In genomic region chr22:39556970-39557811, GRCh38 we compare ENCODE assay signal across 8 cellular contexts. TPM values are rescaled to one million over a fixed set of nuclear protein-coding genes. Genes with fewer than 3 reads are reported as not detected.
DNase-seq lines count a peak whose midpoint lies in the region; ATAC-seq, FAIRE-seq and TF ChIP-seq lines count a peak whose summit lies in the region.

No MANE protein-coding gene starts in this region.

- H3K9me3 Mint-ChIP-seq in CD8-positive, alpha-beta memory T cell, result peaks cover 0 to 1% (median 0%) of the 10 kb centered on the region in 5 donors
- peaks cover 0 to 2% (median 0%) of the 10 kb centered on the region in 9 donors for H3K9me3 Mint-ChIP-seq in naive thymus-derived CD8-positive, alpha-beta T cell

- no peaks in the 10 kb centered on the region for H3K9me3 ChIP-seq in CD8-positive, alpha-beta memory T cell (ENCODE audit: low read length)
- no peaks in the 10 kb centered on the region for H3K9me3 ChIP-seq in K562 (replicated peaks; ENCODE audit: control insufficient read depth, insufficient read depth, low read depth, low read length)

- H3K27me3 ChIP-seq in CD8-positive, alpha-beta memory T cell (ENCODE audit: insufficient read depth, low read length, poor library complexity, severe bottlenecking), result peaks cover 29% of the 10 kb centered on the region
- H3K27me3 ChIP-seq in K562 (ENCODE audit: control insufficient read depth in 2 of 2, insufficient read depth in 2 of 2, low read length in 2 of 2), result no peaks in the 10 kb centered on the region

- H3K4me1 ChIP-seq in CD8-positive, alpha-beta memory T cell (ENCODE audit: insufficient read depth, low read length), result no peaks in the 10 kb centered on the region
- peaks cover 0 to 31% of the 10 kb centered on the region in 2 experiments; a peak in 3 of 5 replicates for H3K4me1 ChIP-seq in K562 (replicated peaks in 1 of 2; ENCODE audit: control insufficient read depth in 2 of 2, insufficient read depth in 2 of 2, low read length in 2 of 2)

- ATAC-seq in K562 (peak; percentile 83), GM19035 (IDR thresholded peaks at IDR 0.05; ENCODE audit: unreplicated experiment) (no peak), GM21515 (IDR thresholded peaks at IDR 0.05; ENCODE audit: unreplicated experiment) (no peak), HG03097 (IDR thresholded peaks at IDR 0.05; ENCODE audit: low FRiP score, unreplicated experiment) (no peak)
- ATAC-seq in naive thymus-derived CD8-positive, alpha-beta T cell, result peak; percentile 86 to 92

- in situ Hi-C loops in K562 (cut with MboI), result no loop called here

- no peak for TF ChIP-seq POLR2A in K562 (conservative IDR thresholded peaks at IDR 0.05)

- peaks cover 48 to 54% of the 10 kb centered on the region in 2 donors for H3K27me3 Mint-ChIP-seq in CD8-positive, alpha-beta memory T cell
- H3K27me3 Mint-ChIP-seq in naive thymus-derived CD8-positive, alpha-beta T cell, result peaks cover 11 to 54% (median 36%) of the 10 kb centered on the region in 5 donors

- no peak overlapping the region for H3K27ac Mint-ChIP-seq in CD8-positive, alpha-beta memory T cell
- H3K27ac Mint-ChIP-seq in naive thymus-derived CD8-positive, alpha-beta T cell, result peak overlapping the region in 4 of 10 donors; percentile 22 to 82 (median 28)

- H2AFZ ChIP-seq in K562 (ENCODE audit: low read depth, low read length), result peak overlapping the region; percentile 74; the same call in 1 of the 2 replicates

- 14% methylated on average over 25 of the region's 67 CpGs for WGBS in K562 (ENCODE audit: insufficient coverage, low coverage, missing lambda C conversion rate)

- 0 out of 2 replicates have a peak, but pooled peaks cover 4% of the 10 kb centered on the region for H4K20me1 ChIP-seq in K562 (replicated peaks; ENCODE audit: control insufficient read depth, insufficient read depth, low read length)

- peak overlapping the region in 1 of 2 experiments; percentile 87; a peak in 2 of 4 replicates for H3K9ac ChIP-seq in K562 (ENCODE audit: insufficient read depth in 1 of 2, low read depth in 2 of 2, low read length in 2 of 2)

- peaks cover 5 to 14% (median 11%) of the 10 kb centered on the region in 3 donors for H3K4me1 Mint-ChIP-seq in CD8-positive, alpha-beta memory T cell
- H3K4me1 Mint-ChIP-seq in naive thymus-derived CD8-positive, alpha-beta T cell, result peaks cover 5 to 11% (median 9%) of the 10 kb centered on the region in 4 donors

- no peak overlapping the region for H3K27ac ChIP-seq in CD8-positive, alpha-beta memory T cell (ENCODE audit: low read depth, low read length)
- no peak overlapping the region for H3K27ac ChIP-seq in K562 (ENCODE audit: extremely low read depth, low read depth, low read length)

- TF ChIP-seq CTCF in K562 (IDR thresholded peaks at IDR 0.05 in 2 of 3, conservative IDR thresholded peaks at IDR 0.05 in 1 of 3; ENCODE audit: insufficient read depth in 2 of 3, low read depth in 1 of 3, low read length in 3 of 3), result peak; percentile 40 to 63 (median 61); a peak in 5 of 6 replicates

- DNase-seq in CD8-positive, alpha-beta memory T cell, result peak in 2 of 5 donors; percentile 16 to 47
- peak; percentile 32 for DNase-seq in T follicular helper cell (ENCODE audit: low read depth)
- peak; percentile 44 to 69 (median 60) for DNase-seq in K562 (ENCODE audit: extremely low read depth in 1 of 4, low spot score in 3 of 4)
- peak; percentile 22 to 76 (median 44) for DNase-seq in naive thymus-derived CD8-positive, alpha-beta T cell
- no peak for DNase-seq in NCI-H510A (lab: John Stamatoyannopoulos, UW)

- no peaks in the 10 kb centered on the region for H3K36me3 Mint-ChIP-seq in CD8-positive, alpha-beta memory T cell
- peaks cover 0 to 3% (median 0%) of the 10 kb centered on the region in 3 donors for H3K36me3 Mint-ChIP-seq in naive thymus-derived CD8-positive, alpha-beta T cell

- POLR2A ChIA-PET in CD8-positive, alpha-beta memory T cell (lab: Charles Lee), result interaction anchor here (0.6 kb wide), 1 partner anchor 16 kb away, joined by 4 read pairs; no protein-coding TSS in a partner anchor
- POLR2A ChIA-PET in K562 (lab: Yijun Ruan, JAX), result interaction anchor here (0.6 to 1.9 kb wide), 4 partner anchors 93 to 487 kb away, joined by 3 to 5 read pairs (median 3); no protein-coding TSS in a partner anchor
- POLR2A ChIA-PET in naive thymus-derived CD8-positive, alpha-beta T cell (lab: Charles Lee), result interaction anchor here (1.3 kb wide), 1 partner anchor 487 kb away, joined by 3 read pairs; no protein-coding TSS in a partner anchor

- peak; percentile 55 to 67 for TF ChIP-seq RAD21 in K562 (CRISPR knock-in tag; conservative IDR thresholded peaks at IDR 0.05 in 1 of 2, IDR thresholded peaks at IDR 0.05 in 1 of 2)

- peak overlapping the region in 6 of 7 donors; percentile 5 to 84 (median 64) for H3K4me3 Mint-ChIP-seq in CD8-positive, alpha-beta memory T cell
- peak overlapping the region; percentile 38 to 80 (median 70) for H3K4me3 Mint-ChIP-seq in naive thymus-derived CD8-positive, alpha-beta T cell

- CTCF ChIA-PET in CD8-positive, alpha-beta memory T cell (lab: Charles Lee), result interaction anchor here (0.8 to 1.4 kb wide), 3 partner anchors 23 to 478 kb away, joined by 4 to 5 read pairs (median 4); no protein-coding TSS in a partner anchor
- CTCF ChIA-PET in K562 (lab: Yijun Ruan, JAX; ENCODE audit: low intra/inter-chr PET ratio), result interaction anchor here (0.6 to 0.8 kb wide), 3 partner anchors 450 to 660 kb away, joined by 3 to 5 read pairs (median 3); no protein-coding TSS in a partner anchor

- no peak for FAIRE-seq in K562 (lab: Jason Lieb, UNC)

- H3K79me2 ChIP-seq in K562 (ENCODE audit: control insufficient read depth, insufficient read depth, low read length), result no peaks in the 10 kb centered on the region

- no TSS peak for BruUV-seq in K562 (replicated peaks; lab: Mats Ljungman, UMichigan)

- intact Hi-C loops in K562 (cut with micrococcal nuclease), result loop anchor here (5.0 kb wide), 1 partner anchor 465 kb away; no protein-coding TSS in a partner anchor

- no peak overlapping the region for H3K4me3 ChIP-seq in CD8-positive, alpha-beta memory T cell (ENCODE audit: low read length)
- H3K4me3 ChIP-seq in K562, result peak overlapping the region; percentile 41

- no peaks in the 10 kb centered on the region for H3K9me1 ChIP-seq in K562 (ENCODE audit: control insufficient read depth, insufficient read depth, low read length)

- H3K4me2 ChIP-seq in K562 (ENCODE audit: insufficient read depth, low read length), result peak overlapping the region; percentile 32; the same call in 1 of the 2 replicates

- no peaks in the 10 kb centered on the region for H3K36me3 ChIP-seq in CD8-positive, alpha-beta memory T cell (ENCODE audit: insufficient read depth, low read length)
- H3K36me3 ChIP-seq in K562 (ENCODE audit: control insufficient read depth, insufficient read depth, low read length), result no peaks in the 10 kb centered on the region

- TF ChIP-seq EP300 in K562 (IDR thresholded peaks at IDR 0.05; ENCODE audit: low read length), result no peak

RNA-seq across cellular contexts. Expression of gene CACNA1I, which starts 13.4 kb away (rescaled TPM):
- 1 to 10 TPM; 4.6 TPM for total RNA-seq in CD8-positive, alpha-beta memory T cell
- polyA plus RNA-seq in CD8-positive, alpha-beta memory T cell, result 0.71 TPM
- 3.5 and 12.7 TPM in 2 replicates for total RNA-seq in K562 (2011; cell fraction: chromatin; rRNA removed; ENCODE audit: low replicate concordance)
- 3.9 and 6.0 TPM in 2 replicates for total RNA-seq in K562 (2011; cell fraction: nucleolus; rRNA removed)
- total RNA-seq in K562 (2011; cell fraction: nucleoplasm; rRNA removed), result 3.4 and 3.6 TPM in 2 replicates
- total RNA-seq in K562 (2014; rRNA removed) (0.24 and 0.32 TPM in 2 replicates), K562 (2014; rRNA removed; fragmentation: Illumina TruSeq; extraction: Trizol) (0.06 and 0.07 TPM in 2 replicates), K562 (2015; rRNA removed; fragmentation: Illumina TruSeq; extraction: Trizol) (0.11 TPM in 2 replicates), K562 (2021) (0.45 and 0.78 TPM in 2 replicates)
- polyA plus RNA-seq in K562 (2011; rRNA removed) (0.22 and 0.79 TPM in 2 replicates), K562 (2014; fragmentation: Illumina TruSeq; extraction: Trizol) (0.30 and 0.31 TPM in 2 replicates), K562 (2014; fragmentation: Nextera tagmentation; extraction: Ambion mirVana) (under 1 TPM in 1 of 2 experiments, not detected in 1; 0.01 TPM), K562 (2014; rRNA removed) (0.31 and 0.41 TPM in 2 replicates)
- 0.13 and 1.0 TPM in 2 replicates for polyA plus RNA-seq in K562 (2011; cell fraction: cytosol; rRNA removed)
- polyA plus RNA-seq in K562 (2011; cell fraction: nucleus; rRNA removed), result 1.9 and 12.3 TPM in 2 replicates
- polyA plus RNA-seq in K562 (2012), result 0.56 and 0.90 TPM in 2 replicates
- polyA minus RNA-seq in K562 (2011; rRNA and poly(A)+ RNA removed), result 0.09 and 0.74 TPM in 2 replicates
- 0.27 and 1.0 TPM in 2 replicates for polyA minus RNA-seq in K562 (2011; cell fraction: cytosol; rRNA and poly(A)+ RNA removed)
- 0.56 and 2.4 TPM in 2 replicates for polyA minus RNA-seq in K562 (2011; cell fraction: nucleus; rRNA and poly(A)+ RNA removed)
- total RNA-seq in naive thymus-derived CD8-positive, alpha-beta T cell, result 10 to 100 TPM; 14.4 to 14.9 TPM
- polyA plus RNA-seq in naive thymus-derived CD8-positive, alpha-beta T cell, result under 1 TPM; 0.04 to 0.33 (median 0.10) TPM

RNA-seq across cellular contexts. Expression of gene RPS19BP1, which starts 24.6 kb away (rescaled TPM):
- 100 to 1,000 TPM; 158 to 160 TPM for total RNA-seq in CD8-positive, alpha-beta memory T cell
- 128 TPM for polyA plus RNA-seq in CD8-positive, alpha-beta memory T cell
- 27.9 and 59.9 TPM in 2 replicates for total RNA-seq in K562 (2011; cell fraction: chromatin; rRNA removed; ENCODE audit: low replicate concordance)
- total RNA-seq in K562 (2011; cell fraction: nucleolus; rRNA removed), result 57.2 and 59.7 TPM in 2 replicates
- 42.7 and 46.9 TPM in 2 replicates for total RNA-seq in K562 (2011; cell fraction: nucleoplasm; rRNA removed)
- 223 and 264 TPM in 2 replicates for total RNA-seq in K562 (2014; rRNA removed)
- total RNA-seq in K562 (2014; rRNA removed; fragmentation: Illumina TruSeq; extraction: Trizol), result 33.0 and 44.9 TPM in 2 replicates
- total RNA-seq in K562 (2015; rRNA removed; fragmentation: Illumina TruSeq; extraction: Trizol), result 84.3 and 93.3 TPM in 2 replicates
- 109 and 110 TPM in 2 replicates for total RNA-seq in K562 (2021)
- polyA plus RNA-seq in K562 (2011; rRNA removed), result 75.6 and 90.4 TPM in 2 replicates
- polyA plus RNA-seq in K562 (2011; cell fraction: cytosol; rRNA removed), result 89.9 and 177 TPM in 2 replicates
- polyA plus RNA-seq in K562 (2011; cell fraction: nucleus; rRNA removed), result 53.3 and 77.5 TPM in 2 replicates
- polyA plus RNA-seq in K562 (2012), result 85.4 and 89.3 TPM in 2 replicates
- polyA plus RNA-seq in K562 (2014; fragmentation: Illumina TruSeq; extraction: Trizol), result 29.0 and 64.7 TPM in 2 replicates
- polyA plus RNA-seq in K562 (2014; fragmentation: Nextera tagmentation; extraction: Ambion mirVana), result 1 to 10 TPM; 3.0 to 8.2 TPM
- polyA plus RNA-seq in K562 (2014; rRNA removed), result 216 and 229 TPM in 2 replicates
- 12.0 and 12.6 TPM in 2 replicates for polyA minus RNA-seq in K562 (2011; rRNA and poly(A)+ RNA removed)
- 14.5 and 18.6 TPM in 2 replicates for polyA minus RNA-seq in K562 (2011; cell fraction: cytosol; rRNA and poly(A)+ RNA removed)
- 16.3 and 27.0 TPM in 2 replicates for polyA minus RNA-seq in K562 (2011; cell fraction: nucleus; rRNA and poly(A)+ RNA removed)
- 10 to 100 TPM; 76.1 to 78.2 TPM for total RNA-seq in naive thymus-derived CD8-positive, alpha-beta T cell
- 100 to 1,000 TPM; 122 to 129 (median 128) TPM for polyA plus RNA-seq in naive thymus-derived CD8-positive, alpha-beta T cell

RNA-seq across cellular contexts. Expression of gene ATF4, which starts 36.8 kb away (rescaled TPM):
- 100 to 1,000 TPM; 757 to 758 TPM for total RNA-seq in CD8-positive, alpha-beta memory T cell
- polyA plus RNA-seq in CD8-positive, alpha-beta memory T cell, result 103 TPM
- 183 and 296 TPM in 2 replicates for total RNA-seq in K562 (2011; cell fraction: chromatin; rRNA removed; ENCODE audit: low replicate concordance)
- 255 and 271 TPM in 2 replicates for total RNA-seq in K562 (2011; cell fraction: nucleolus; rRNA removed)
- total RNA-seq in K562 (2011; cell fraction: nucleoplasm; rRNA removed), result 227 and 246 TPM in 2 replicates
- total RNA-seq in K562 (2014; rRNA removed), result 311 and 355 TPM in 2 replicates
- 320 and 405 TPM in 2 replicates for total RNA-seq in K562 (2014; rRNA removed; fragmentation: Illumina TruSeq; extraction: Trizol)
- total RNA-seq in K562 (2015; rRNA removed; fragmentation: Illumina TruSeq; extraction: Trizol), result 153 and 156 TPM in 2 replicates
- total RNA-seq in K562 (2021), result 308 and 361 TPM in 2 replicates
- 669 and 756 TPM in 2 replicates for polyA plus RNA-seq in K562 (2011; rRNA removed)
- polyA plus RNA-seq in K562 (2011; cell fraction: cytosol; rRNA removed), result 757 and 998 TPM in 2 replicates
- polyA plus RNA-seq in K562 (2011; cell fraction: nucleus; rRNA removed), result 651 and 768 TPM in 2 replicates
- 264 and 832 TPM in 2 replicates for polyA plus RNA-seq in K562 (2012)
- polyA plus RNA-seq in K562 (2014; fragmentation: Illumina TruSeq; extraction: Trizol), result 528 and 598 TPM in 2 replicates
- 100 to 1,000 TPM in 1 of 2 experiments, 10 to 100 TPM in 1; 93.1 to 125 TPM for polyA plus RNA-seq in K562 (2014; fragmentation: Nextera tagmentation; extraction: Ambion mirVana)
- polyA plus RNA-seq in K562 (2014; rRNA removed), result 638 and 723 TPM in 2 replicates
- 190 and 217 TPM in 2 replicates for polyA minus RNA-seq in K562 (2011; rRNA and poly(A)+ RNA removed)
- 89.9 and 115 TPM in 2 replicates for polyA minus RNA-seq in K562 (2011; cell fraction: cytosol; rRNA and poly(A)+ RNA removed)
- polyA minus RNA-seq in K562 (2011; cell fraction: nucleus; rRNA and poly(A)+ RNA removed), result 99.2 and 197 TPM in 2 replicates
- total RNA-seq in naive thymus-derived CD8-positive, alpha-beta T cell, result 100 to 1,000 TPM; 301 to 312 TPM
- polyA plus RNA-seq in naive thymus-derived CD8-positive, alpha-beta T cell, result 100 to 1,000 TPM in 1 of 3 donors, 10 to 100 TPM in 2; 51.9 to 122 (median 61.0) TPM

RNA-seq across cellular contexts. Expression of gene MIEF1, which starts 55.1 kb away (rescaled TPM):
- 10 to 100 TPM; 59.9 to 60.9 TPM for total RNA-seq in CD8-positive, alpha-beta memory T cell
- 29.4 TPM for polyA plus RNA-seq in CD8-positive, alpha-beta memory T cell
- 31.0 and 48.3 TPM in 2 replicates for total RNA-seq in K562 (2011; cell fraction: chromatin; rRNA removed; ENCODE audit: low replicate concordance)
- total RNA-seq in K562 (2011; cell fraction: nucleolus; rRNA removed), result 30.9 and 36.7 TPM in 2 replicates
- 33.9 and 34.4 TPM in 2 replicates for total RNA-seq in K562 (2011; cell fraction: nucleoplasm; rRNA removed)
- total RNA-seq in K562 (2014; rRNA removed) (25.5 and 28.3 TPM in 2 replicates), K562 (2014; rRNA removed; fragmentation: Illumina TruSeq; extraction: Trizol) (28.6 and 29.0 TPM in 2 replicates), K562 (2015; rRNA removed; fragmentation: Illumina TruSeq; extraction: Trizol) (26.8 and 27.1 TPM in 2 replicates), K562 (2021) (51.8 and 54.3 TPM in 2 replicates)
- polyA plus RNA-seq in K562 (2011; rRNA removed) (20.0 and 21.7 TPM in 2 replicates), K562 (2014; fragmentation: Illumina TruSeq; extraction: Trizol) (37.7 and 40.8 TPM in 2 replicates), K562 (2014; fragmentation: Nextera tagmentation; extraction: Ambion mirVana) (10 to 100 TPM; 10.9 to 13.1 TPM), K562 (2014; rRNA removed) (23.6 and 29.1 TPM in 2 replicates)
- polyA plus RNA-seq in K562 (2011; cell fraction: cytosol; rRNA removed), result 23.2 and 29.6 TPM in 2 replicates
- 13.3 and 18.3 TPM in 2 replicates for polyA plus RNA-seq in K562 (2011; cell fraction: nucleus; rRNA removed)
- polyA plus RNA-seq in K562 (2012), result 23.3 and 33.4 TPM in 2 replicates
- polyA minus RNA-seq in K562 (2011; rRNA and poly(A)+ RNA removed), result 31.6 and 37.3 TPM in 2 replicates
- 23.3 and 24.0 TPM in 2 replicates for polyA minus RNA-seq in K562 (2011; cell fraction: cytosol; rRNA and poly(A)+ RNA removed)
- polyA minus RNA-seq in K562 (2011; cell fraction: nucleus; rRNA and poly(A)+ RNA removed), result 13.6 and 15.8 TPM in 2 replicates
- 10 to 100 TPM; 41.8 to 47.8 TPM for total RNA-seq in naive thymus-derived CD8-positive, alpha-beta T cell
- polyA plus RNA-seq in naive thymus-derived CD8-positive, alpha-beta T cell, result 10 to 100 TPM; 22.2 to 35.8 (median 25.9) TPM

Comparison
In these comparisons a context has a peak if more than half of its experiments do, and no peak if none do; other contexts are left out.
1. ATAC-seq: peak in K562 (single experiment) and naive thymus-derived CD8-positive, alpha-beta T cell (2 of 2); none in GM19035 (single experiment), GM21515 (single experiment) and HG03097 (single experiment).